In the genomic region with DNA sequence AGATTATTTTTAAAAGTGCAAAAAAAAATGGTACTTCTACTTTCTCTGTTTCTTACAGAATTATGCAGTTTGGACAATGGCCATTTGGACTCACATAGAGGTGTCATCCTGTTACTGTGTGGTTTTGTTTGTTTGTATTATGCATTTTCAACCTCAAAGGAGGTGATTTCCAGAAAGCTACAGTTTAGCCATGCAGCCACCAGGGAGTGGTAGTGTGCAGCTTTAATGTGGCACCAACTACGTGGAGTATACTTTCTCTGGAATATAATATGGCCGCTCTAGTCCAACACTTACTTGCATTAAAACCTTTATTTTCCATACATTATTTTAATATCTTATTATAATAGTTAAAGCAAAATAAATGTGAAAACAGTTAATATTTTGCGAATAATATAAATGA, we compare ENCODE assay signal across 8 cellular contexts.
DNase-seq lines count a peak whose midpoint lies in the region; ATAC-seq and TF ChIP-seq lines count a peak whose summit lies in the region.

No MANE protein-coding gene starts in this region.

- intact Hi-C loops in colonic mucosa (cut with DNase I) (no loop called here), esophagus muscularis mucosa (cut with DNase I) (no loop called here)

- peak; percentile 21 for DNase-seq in A172 (ENCODE audit: low spot score)
- DNase-seq in HT1080 (ENCODE audit: low read depth): peak; percentile 35
- no peak for DNase-seq in colonic mucosa
- no peak for DNase-seq in NCI-H345 (lab: John Stamatoyannopoulos, UW)
- no peak for DNase-seq in medulla oblongata (ENCODE audit: extremely low spot score)
- no peak for DNase-seq in amniotic stem cell (lab: John Stamatoyannopoulos, UW)
- DNase-seq in esophagus muscularis mucosa (ENCODE audit: extremely low spot score): no peak

- peak; percentile 71 for ATAC-seq in GM18502 (IDR thresholded peaks at IDR 0.05; ENCODE audit: poor library complexity, unreplicated experiment)

- 69% methylated on average over 3 of the region's 3 CpGs for WGBS in esophagus muscularis mucosa

- no peaks in the 10 kb centered on the region for H3K36me3 ChIP-seq in colonic mucosa
- no peaks in the 10 kb centered on the region for H3K36me3 ChIP-seq in esophagus muscularis mucosa

- H3K4me3 ChIP-seq in colonic mucosa (no peak overlapping the region), esophagus muscularis mucosa (no peak overlapping the region)

- H3K27ac ChIP-seq in colonic mucosa (no peak overlapping the region), esophagus muscularis mucosa (replicated peaks in 1 of 4) (no peak overlapping the region)

- TF ChIP-seq EP300 in esophagus muscularis mucosa (IDR thresholded peaks at IDR 0.05): no peak

- H3K9me3 ChIP-seq in colonic mucosa: no peaks in the 10 kb centered on the region
- no peaks in the 10 kb centered on the region for H3K9me3 ChIP-seq in esophagus muscularis mucosa

- H3K9ac ChIP-seq in colonic mucosa (ENCODE audit: low read depth in 2 of 2, low read length in 2 of 2): no peak overlapping the region

- no peak for TF ChIP-seq POLR2A in esophagus muscularis mucosa (IDR thresholded peaks at IDR 0.05; ENCODE audit: low read depth)

- TF ChIP-seq CTCF in colonic mucosa (IDR thresholded peaks at IDR 0.05) (peak; percentile 34), esophagus muscularis mucosa (IDR thresholded peaks at IDR 0.05) (peak in 1 of 3 experiments; percentile 21)

- H3K27me3 ChIP-seq in colonic mucosa (no peaks in the 10 kb centered on the region), esophagus muscularis mucosa (no peaks in the 10 kb centered on the region)

- no peaks in the 10 kb centered on the region for H3K4me1 ChIP-seq in colonic mucosa
- H3K4me1 ChIP-seq in esophagus muscularis mucosa: no peaks in the 10 kb centered on the region

Comparison
In these comparisons a context has a peak if more than half of its experiments do, and no peak if none do; other contexts are left out.
1. DNase-seq: peak in A172 (single experiment) and HT1080 (single experiment); none in colonic mucosa (single experiment), NCI-H345 (single experiment), medulla oblongata (single experiment), amniotic stem cell (single experiment) and esophagus muscularis mucosa (single experiment).